1 cellular context compared by ENCODE assay signal in genomic region chr6:137902721-137903120, GRCh38.
TF ChIP-seq lines count a peak whose summit lies in the region.

No MANE protein-coding gene starts in this region.

TF ChIP-seq in HCT116, 20 proteins besides CTCF, POLR2A, EP300 and RAD21 (continued from another document):
- TF ChIP-seq CBX3 (IDR thresholded peaks at IDR 0.05; ENCODE audit: low read depth) (no peak), POLR2AphosphoS5 (IDR thresholded peaks at IDR 0.05; ENCODE audit: low read depth, low read length) (no peak), EZH2 (IDR thresholded peaks at IDR 0.05) (no peak), EZH2phosphoT487 (IDR thresholded peaks at IDR 0.05; ENCODE audit: borderline replicate concordance) (no peak), TCF7L2 (IDR thresholded peaks at IDR 0.05; ENCODE audit: borderline replicate concordance, extremely low read depth, insufficient read depth, insufficient read length) (no peak), ZBTB33 (IDR thresholded peaks at IDR 0.05; ENCODE audit: extremely low read depth, insufficient replicate concordance, low read length) (no peak)
